In the genomic region with DNA sequence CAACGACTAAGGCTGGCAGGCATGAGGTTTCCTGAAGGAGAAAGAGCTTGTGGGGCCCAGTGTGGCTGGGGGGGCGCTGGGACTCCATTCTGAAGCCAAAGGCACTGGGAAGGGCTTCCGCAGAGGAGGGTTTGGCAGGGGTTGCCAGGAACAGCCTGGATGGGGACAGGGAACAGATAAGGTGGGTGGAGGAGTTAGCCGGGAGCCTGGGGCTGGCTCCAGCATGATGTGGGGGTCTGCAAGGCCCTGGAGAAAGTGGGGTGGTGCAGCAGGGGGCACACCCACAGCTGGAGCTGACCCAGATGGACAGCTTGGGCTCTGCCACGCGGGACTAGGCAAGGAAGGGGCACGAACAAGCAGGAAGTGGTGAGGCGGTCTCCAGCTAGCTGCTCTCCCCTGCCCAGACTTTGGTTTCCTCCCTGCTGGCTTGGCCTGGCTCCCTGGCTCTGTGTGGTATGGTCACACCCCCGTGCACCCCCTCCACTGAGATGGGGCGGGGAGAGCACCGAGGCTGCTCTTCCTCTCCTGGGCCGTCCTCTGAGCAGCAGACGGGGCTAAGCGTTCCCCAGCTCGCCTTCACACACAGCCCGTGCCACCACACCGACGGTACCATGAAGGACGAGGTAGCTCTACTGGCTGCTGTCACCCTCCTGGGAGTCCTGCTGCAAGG, we compare ENCODE assay signal across 8 cellular contexts. TPM values are rescaled to one million over a fixed set of nuclear protein-coding genes. Genes with fewer than 3 reads are reported as not detected.
DNase-seq lines count a peak whose midpoint lies in the region; ATAC-seq and TF ChIP-seq lines count a peak whose summit lies in the region.

A gene with protein sequence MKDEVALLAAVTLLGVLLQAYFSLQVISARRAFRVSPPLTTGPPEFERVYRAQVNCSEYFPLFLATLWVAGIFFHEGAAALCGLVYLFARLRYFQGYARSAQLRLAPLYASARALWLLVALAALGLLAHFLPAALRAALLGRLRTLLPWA (plus strand): TSS at position 517 of the 670 bp plus-strand sequence. CDS start 95 bp downstream, at position 612.

- intact Hi-C loops in Right ventricle myocardium superior (cut with DNase I) = loop anchor here (10.0 kb wide), 1 partner anchor 119 kb away; no protein-coding TSS in a partner anchor
- intact Hi-C loops in posterior vena cava (cut with DNase I) = no loop called here

- no peaks in the 10 kb centered on the region for H3K9me2 ChIP-seq in MM.1S (replicated peaks; ENCODE audit: insufficient read depth, low read length)

- no peaks in the 10 kb centered on the region for H3K9me3 Mint-ChIP-seq in activated naive CD4-positive, alpha-beta T cell treated with anti-CD3 and anti-CD28 coated beads, Interleukin-2, amount 50 U/mL, for 24 hours

- H3K27me3 ChIP-seq in MM.1S (replicated peaks; ENCODE audit: insufficient read depth, low read length) = no peaks in the 10 kb centered on the region

- no peaks in the 10 kb centered on the region for H3K9me3 ChIP-seq in MM.1S (replicated peaks; ENCODE audit: insufficient read depth, low read length)

- no peak within 1 kb of the TSS for H2AFZ ChIP-seq in MM.1S (ENCODE audit: low read length)

- H3K4me1 ChIP-seq in MM.1S (ENCODE audit: low read length) = peaks cover 14% of the 10 kb centered on the region; the same call in 1 of the 2 replicates

- H3K27ac Mint-ChIP-seq in activated naive CD4-positive, alpha-beta T cell treated with anti-CD3 and anti-CD28 coated beads, Interleukin-2, amount 50 U/mL, for 24 hours = peak within 1 kb of the TSS; percentile 79

- H3K4me3 ChIP-seq in MM.1S (ENCODE audit: low read length) = peak within 1 kb of the TSS; percentile 90; the same call in 1 of the 2 replicates

- no peak for TF ChIP-seq CTCF in MM.1S (IDR thresholded peaks at IDR 0.05; ENCODE audit: low read length)

- H3K9ac ChIP-seq in MM.1S (ENCODE audit: low read length) = peak within 1 kb of the TSS; percentile 92; the same call in 1 of the 2 replicates

- H3K79me2 ChIP-seq in MM.1S (ENCODE audit: low read length) = peaks cover 12% of the 10 kb centered on the region; the same call in 1 of the 2 replicates

- H3K4me1 Mint-ChIP-seq in activated naive CD4-positive, alpha-beta T cell treated with anti-CD3 and anti-CD28 coated beads, Interleukin-2, amount 50 U/mL, for 24 hours = peaks cover 24% of the 10 kb centered on the region

- H3K36me3 ChIP-seq in MM.1S (replicated peaks; ENCODE audit: insufficient read depth, low read length) = peaks cover 3% of the 10 kb centered on the region; the same call in 1 of the 2 replicates

- peak within 1 kb of the TSS; percentile 96 for H3K4me2 ChIP-seq in MM.1S (ENCODE audit: low read depth, low read length)

- no peaks in the 10 kb centered on the region for H4K20me1 ChIP-seq in MM.1S (ENCODE audit: insufficient read depth, low read length)

- H3F3A ChIP-seq in MM.1S (ENCODE audit: insufficient read depth, low read length) = peaks cover 29% of the 10 kb centered on the region

- DNase-seq in CMK (ENCODE audit: low read depth) (peak; percentile 90), MM.1S (no peak), Right ventricle myocardium superior (peak; percentile 93), posterior vena cava (ENCODE audit: low spot score) (peak; percentile 96), NCI-H128 (lab: John Stamatoyannopoulos, UW; ENCODE audit: unreplicated experiment) (no peak), putamen (ENCODE audit: low spot score) (no peak), NCI-H1694 treated with DMSO at 0.1 percent for 48 hours (lab: John Stamatoyannopoulos, UW) (no peak)

- peaks cover 5% of the 10 kb centered on the region for H3K36me3 Mint-ChIP-seq in activated naive CD4-positive, alpha-beta T cell treated with anti-CD3 and anti-CD28 coated beads, Interleukin-2, amount 50 U/mL, for 24 hours

- peak within 1 kb of the TSS; percentile 61 for H3K4me3 Mint-ChIP-seq in activated naive CD4-positive, alpha-beta T cell treated with anti-CD3 and anti-CD28 coated beads, Interleukin-2, amount 50 U/mL, for 24 hours

- H3K27me3 Mint-ChIP-seq in activated naive CD4-positive, alpha-beta T cell treated with anti-CD3 and anti-CD28 coated beads, Interleukin-2, amount 50 U/mL, for 24 hours = no peaks in the 10 kb centered on the region

- H3K27ac ChIP-seq in MM.1S (ENCODE audit: low read length) = peak within 1 kb of the TSS; percentile 79; the same call in 1 of the 2 replicates

- peak; percentile 66 for ATAC-seq in Right ventricle myocardium superior (ENCODE audit: poor library complexity)

RNA-seq across cellular contexts. Expression of the gene that starts here (rescaled TPM):
- total RNA-seq in Right ventricle myocardium superior = 7.6 TPM
- 10 to 100 TPM; 19.7 to 20.3 TPM for total RNA-seq in posterior vena cava

Comparison
In these comparisons a context has a peak if more than half of its experiments do, and no peak if none do; other contexts are left out.
1. DNase-seq: peak in CMK (single experiment), Right ventricle myocardium superior (single experiment) and posterior vena cava (single experiment); none in MM.1S (single experiment), NCI-H128 (single experiment), putamen (single experiment) and NCI-H1694 treated with DMSO at 0.1 percent for 48 hours (single experiment).